Comparison of ENCODE assay signal across 5 cellular contexts in the genomic region with DNA sequence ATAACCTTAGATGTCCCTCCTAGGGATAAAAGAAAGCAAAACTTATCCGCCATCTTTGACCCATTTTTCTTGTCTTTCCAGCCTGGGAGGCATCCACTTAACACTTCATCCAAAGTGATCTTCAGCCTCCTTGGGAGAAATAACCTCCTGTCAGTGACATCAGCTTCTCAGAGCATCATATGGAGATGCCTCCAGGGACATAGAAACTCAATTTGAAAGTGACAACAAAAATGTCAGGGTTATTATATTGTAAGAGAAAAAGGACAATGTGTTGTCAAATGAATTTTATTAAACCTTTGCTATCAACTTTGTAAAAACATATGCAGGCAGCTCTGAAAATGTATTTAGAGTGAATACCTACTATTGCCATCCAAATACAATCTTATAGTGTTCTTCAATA.
"Had no signal": no experiment of that assay in that cellular context is flagged by ENCODE, and none has a peak within 500 bp of the region (broad histone marks: within the 10 kb centered on the region; RNA-seq: fewer than 3 reads in every experiment).

No MANE protein-coding gene starts in this region.

- H3K4me3 Mint-ChIP-seq: IgD-negative memory B cell had no signal

- H3K27ac ChIP-seq: HL-60 had no signal

- H3K27ac Mint-ChIP-seq: IgD-negative memory B cell had no signal

- H3K4me3 ChIP-seq: K562 had no signal

- H3K4me1 Mint-ChIP-seq: IgD-negative memory B cell had no signal

- H3K36me3 Mint-ChIP-seq: IgD-negative memory B cell had no signal

- ATAC-seq: HepG2, K562 had no signal

- H3K27me3 Mint-ChIP-seq: IgD-negative memory B cell had no signal

- DNase-seq: IMR-90 had no signal
